ENCODE assay signal across 11 cellular contexts in genomic region chr13:44191103-44191502, GRCh38.
DNase-seq lines count a peak whose midpoint lies in the region; ATAC-seq, FAIRE-seq and TF ChIP-seq lines count a peak whose summit lies in the region.
"Had no signal": no experiment of that assay in that cellular context is flagged by ENCODE, and none has a peak within 500 bp of the region (broad histone marks: within the 10 kb centered on the region; RNA-seq: fewer than 3 reads in every experiment).

No MANE protein-coding gene starts in this region.

- no peak for DNase-seq in pancreas
- no peak for DNase-seq in upper lobe of right lung
- DNase-seq in NAMALWA (ENCODE audit: low spot score), result no peak
- DNase-seq in SIG-M5 (lab: John Stamatoyannopoulos, UW), result no peak
- no peak for DNase-seq in NCI-H2171 treated with DMSO at 0.1 percent for 48 hours (lab: John Stamatoyannopoulos, UW)
- DNase-seq: DMS79 treated with DMSO at 0.1 percent for 48 hours had no signal

- H3K4me3 ChIP-seq in gastroesophageal sphincter (peak overlapping the region in 1 of 2 donors; percentile 13), pancreas (no peak overlapping the region), upper lobe of right lung (peak overlapping the region; percentile 4)
- H3K4me3 ChIP-seq: mucosa of descending colon, SJCRH30 had no signal

- H3K27me3 ChIP-seq in gastroesophageal sphincter (no peaks in the 10 kb centered on the region), pancreas (no peaks in the 10 kb centered on the region), upper lobe of right lung (no peaks in the 10 kb centered on the region)
- H3K27me3 ChIP-seq: SJCRH30 had no signal

- TF ChIP-seq CTCF in gastroesophageal sphincter (IDR thresholded peaks at IDR 0.05), result no peak
- no peak for TF ChIP-seq CTCF in pancreas (IDR thresholded peaks at IDR 0.05)
- no peak for TF ChIP-seq CTCF in upper lobe of right lung (IDR thresholded peaks at IDR 0.05)

- H3K4me1 ChIP-seq in gastroesophageal sphincter, result peaks cover 0 to 9% (median 0%) of the 10 kb centered on the region in 3 donors
- peaks cover 0 to 3% (median 0%) of the 10 kb centered on the region in 3 donors for H3K4me1 ChIP-seq in pancreas
- H3K4me1 ChIP-seq in upper lobe of right lung, result no peaks in the 10 kb centered on the region
- H3K4me1 ChIP-seq: SJCRH30 had no signal

- no peaks in the 10 kb centered on the region for H3K9me3 ChIP-seq in gastroesophageal sphincter
- H3K9me3 ChIP-seq in pancreas, result no peaks in the 10 kb centered on the region
- H3K9me3 ChIP-seq in upper lobe of right lung, result no peaks in the 10 kb centered on the region
- H3K9me3 ChIP-seq: mucosa of descending colon, SJCRH30 had no signal

- TF ChIP-seq POLR2A in gastroesophageal sphincter (IDR thresholded peaks at IDR 0.05), result no peak

- H3K36me3 ChIP-seq in gastroesophageal sphincter, result no peaks in the 10 kb centered on the region
- H3K36me3 ChIP-seq in pancreas, result no peaks in the 10 kb centered on the region
- no peaks in the 10 kb centered on the region for H3K36me3 ChIP-seq in upper lobe of right lung
- H3K36me3 ChIP-seq: SJCRH30 had no signal

- no peak for FAIRE-seq in pancreas (lab: Jason Lieb, UNC)

- intact Hi-C loops in pancreas (cut with DNase I) (loop anchor here in 1 of 3 donors (10.0 kb wide), 1 partner anchor 244 kb away; no protein-coding TSS in a partner anchor), upper lobe of right lung (cut with DNase I) (no loop called here)

- H3K27ac ChIP-seq in angular gyrus (ENCODE audit: low read depth, low read length), result peak overlapping the region; percentile 67
- peak overlapping the region in 2 of 4 donors; percentile 20 to 32 for H3K27ac ChIP-seq in gastroesophageal sphincter
- no peak overlapping the region for H3K27ac ChIP-seq in pancreas
- H3K27ac ChIP-seq in upper lobe of right lung, result peak overlapping the region; percentile 45
- H3K27ac ChIP-seq: KMS-11, SJCRH30 had no signal

- ATAC-seq in gastroesophageal sphincter (peak; percentile 57), pancreas (peak in 3 of 4 donors; percentile 6 to 12 (median 12)), upper lobe of right lung (no peak)

- TF ChIP-seq EP300 in gastroesophageal sphincter (IDR thresholded peaks at IDR 0.05), result no peak

Comparison
In these comparisons a context has a peak if more than half of its experiments do, and no peak if none do; other contexts are left out.
1. H3K27ac ChIP-seq: peak in angular gyrus (single experiment) and upper lobe of right lung (single experiment); none in pancreas (0 of 4).